Comparison of ENCODE assay signal across 1 cellular context in the genomic region with DNA sequence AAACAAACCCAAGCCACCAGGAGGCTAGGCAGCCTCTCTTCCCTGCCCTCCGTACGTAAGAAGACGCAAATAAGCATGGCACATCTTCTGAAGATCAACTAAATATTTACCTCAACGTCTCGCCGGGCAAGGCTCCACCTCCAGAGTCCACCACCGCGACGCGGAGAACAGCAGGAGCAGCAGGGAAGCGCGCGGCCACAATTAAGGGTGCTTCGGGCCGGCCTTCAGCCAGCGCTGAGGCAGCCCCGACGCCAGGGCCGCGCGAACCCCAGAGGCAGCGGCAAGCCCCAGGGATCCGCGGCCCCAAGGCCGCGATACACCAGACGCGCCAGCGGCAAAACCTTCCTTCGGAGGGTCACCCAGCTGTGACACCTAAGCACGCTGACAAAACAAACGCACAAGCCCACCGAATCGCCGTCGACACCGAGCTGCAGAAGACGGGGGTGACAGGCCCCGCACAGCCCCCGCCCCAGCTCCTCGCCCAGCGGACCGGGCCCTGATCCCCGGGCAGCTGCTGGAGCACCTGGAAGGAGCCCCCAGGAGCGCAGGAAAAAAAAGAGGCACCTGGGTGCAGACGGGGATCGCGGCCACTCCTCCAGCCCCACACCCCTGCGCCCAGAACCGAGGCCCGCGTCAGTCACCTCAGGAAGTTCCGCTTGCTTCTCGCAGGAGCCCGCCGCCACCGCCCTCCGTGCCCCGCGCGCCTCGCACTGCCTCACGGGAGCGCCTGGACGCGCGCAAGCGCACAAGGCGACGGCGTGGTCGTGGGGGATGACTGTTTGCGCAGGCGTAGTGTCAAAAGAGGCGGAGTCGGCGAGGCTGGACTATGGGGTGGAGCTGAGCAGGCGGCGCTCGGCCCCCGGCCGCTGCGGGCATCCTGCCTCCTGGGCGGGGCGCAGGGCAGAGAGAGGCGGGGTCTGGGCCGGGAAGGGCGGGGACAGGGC.
TF ChIP-seq lines count a peak whose summit lies in the region.

Gene HAUS3, minus strand, starts transcription at position 712 of the 944 bp plus-strand sequence. CDS start 1,175 bp downstream, outside the sequence.
Gene POLN, minus strand, starts transcription at position 712 of the 944 bp plus-strand sequence. CDS start 12,890 bp downstream, outside the sequence.

TF ChIP-seq in K562, 482 proteins besides CTCF, POLR2A, EP300 and RAD21 (continued from another document and continues in another):
- TF ChIP-seq, protein P1, sequence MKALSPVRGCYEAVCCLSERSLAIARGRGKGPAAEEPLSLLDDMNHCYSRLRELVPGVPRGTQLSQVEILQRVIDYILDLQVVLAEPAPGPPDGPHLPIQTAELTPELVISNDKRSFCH (CRISPR knock-in tag; IDR thresholded peaks at IDR 0.05): no peak
- TF ChIP-seq, protein P1 (tag; IDR thresholded peaks at IDR 0.05): 0 out of 2 replicates have a peak, but pooled peaks have one; percentile 52
- TF ChIP-seq ZBTB7A (IDR thresholded peaks at IDR 0.05; ENCODE audit: borderline replicate concordance, control insufficient read depth, low read depth, low read length) (peak; percentile 61; the same call in 1 of the 2 replicates), SRF (CRISPR knock-in tag; IDR thresholded peaks at IDR 0.05) (peak in 1 of 2 experiments; percentile 64; a peak in 1 of 4 replicates), THAP7 (CRISPR knock-in tag; IDR thresholded peaks at IDR 0.05) (no peak), POLR2G (IDR thresholded peaks at IDR 0.05; ENCODE audit: low read depth, low read length) (peak; percentile 93), MAX (CRISPR knock-in tag; IDR thresholded peaks at IDR 0.05) (peak; percentile 74), UBTF (IDR thresholded peaks at IDR 0.05; ENCODE audit: borderline replicate concordance in 1 of 2, low read depth in 2 of 2, low read length in 2 of 2) (peak in 1 of 2 experiments; percentile 94; a peak in 3 of 4 replicates), ZFX (CRISPR knock-in tag; IDR thresholded peaks at IDR 0.05) (peak; percentile 95), ARID4B (CRISPR knock-in tag; IDR thresholded peaks at IDR 0.05) (peak; percentile 72), CXXC5 (CRISPR knock-in tag; IDR thresholded peaks at IDR 0.05) (peak; percentile 76), TFAP4 (CRISPR knock-in tag; IDR thresholded peaks at IDR 0.05; ENCODE audit: borderline replicate concordance) (peak; percentile 76), NKRF (IDR thresholded peaks at IDR 0.05; ENCODE audit: borderline replicate concordance) (peak; percentile 85), ZBTB2 (IDR thresholded peaks at IDR 0.05) (peak; percentile 91)
- TF ChIP-seq, protein P2, sequence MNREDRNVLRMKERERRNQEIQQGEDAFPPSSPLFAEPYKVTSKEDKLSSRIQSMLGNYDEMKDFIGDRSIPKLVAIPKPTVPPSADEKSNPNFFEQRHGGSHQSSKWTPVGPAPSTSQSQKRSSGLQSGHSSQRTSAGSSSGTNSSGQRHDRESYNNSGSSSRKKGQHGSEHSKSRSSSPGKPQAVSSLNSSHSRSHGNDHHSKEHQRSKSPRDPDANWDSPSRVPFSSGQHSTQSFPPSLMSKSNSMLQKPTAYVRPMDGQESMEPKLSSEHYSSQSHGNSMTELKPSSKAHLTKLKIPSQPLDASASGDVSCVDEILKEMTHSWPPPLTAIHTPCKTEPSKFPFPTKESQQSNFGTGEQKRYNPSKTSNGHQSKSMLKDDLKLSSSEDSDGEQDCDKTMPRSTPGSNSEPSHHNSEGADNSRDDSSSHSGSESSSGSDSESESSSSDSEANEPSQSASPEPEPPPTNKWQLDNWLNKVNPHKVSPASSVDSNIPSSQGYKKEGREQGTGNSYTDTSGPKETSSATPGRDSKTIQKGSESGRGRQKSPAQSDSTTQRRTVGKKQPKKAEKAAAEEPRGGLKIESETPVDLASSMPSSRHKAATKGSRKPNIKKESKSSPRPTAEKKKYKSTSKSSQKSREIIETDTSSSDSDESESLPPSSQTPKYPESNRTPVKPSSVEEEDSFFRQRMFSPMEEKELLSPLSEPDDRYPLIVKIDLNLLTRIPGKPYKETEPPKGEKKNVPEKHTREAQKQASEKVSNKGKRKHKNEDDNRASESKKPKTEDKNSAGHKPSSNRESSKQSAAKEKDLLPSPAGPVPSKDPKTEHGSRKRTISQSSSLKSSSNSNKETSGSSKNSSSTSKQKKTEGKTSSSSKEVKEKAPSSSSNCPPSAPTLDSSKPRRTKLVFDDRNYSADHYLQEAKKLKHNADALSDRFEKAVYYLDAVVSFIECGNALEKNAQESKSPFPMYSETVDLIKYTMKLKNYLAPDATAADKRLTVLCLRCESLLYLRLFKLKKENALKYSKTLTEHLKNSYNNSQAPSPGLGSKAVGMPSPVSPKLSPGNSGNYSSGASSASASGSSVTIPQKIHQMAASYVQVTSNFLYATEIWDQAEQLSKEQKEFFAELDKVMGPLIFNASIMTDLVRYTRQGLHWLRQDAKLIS (CRISPR knock-in tag; IDR thresholded peaks at IDR 0.05): peak; percentile 91
- TF ChIP-seq, protein P3, sequence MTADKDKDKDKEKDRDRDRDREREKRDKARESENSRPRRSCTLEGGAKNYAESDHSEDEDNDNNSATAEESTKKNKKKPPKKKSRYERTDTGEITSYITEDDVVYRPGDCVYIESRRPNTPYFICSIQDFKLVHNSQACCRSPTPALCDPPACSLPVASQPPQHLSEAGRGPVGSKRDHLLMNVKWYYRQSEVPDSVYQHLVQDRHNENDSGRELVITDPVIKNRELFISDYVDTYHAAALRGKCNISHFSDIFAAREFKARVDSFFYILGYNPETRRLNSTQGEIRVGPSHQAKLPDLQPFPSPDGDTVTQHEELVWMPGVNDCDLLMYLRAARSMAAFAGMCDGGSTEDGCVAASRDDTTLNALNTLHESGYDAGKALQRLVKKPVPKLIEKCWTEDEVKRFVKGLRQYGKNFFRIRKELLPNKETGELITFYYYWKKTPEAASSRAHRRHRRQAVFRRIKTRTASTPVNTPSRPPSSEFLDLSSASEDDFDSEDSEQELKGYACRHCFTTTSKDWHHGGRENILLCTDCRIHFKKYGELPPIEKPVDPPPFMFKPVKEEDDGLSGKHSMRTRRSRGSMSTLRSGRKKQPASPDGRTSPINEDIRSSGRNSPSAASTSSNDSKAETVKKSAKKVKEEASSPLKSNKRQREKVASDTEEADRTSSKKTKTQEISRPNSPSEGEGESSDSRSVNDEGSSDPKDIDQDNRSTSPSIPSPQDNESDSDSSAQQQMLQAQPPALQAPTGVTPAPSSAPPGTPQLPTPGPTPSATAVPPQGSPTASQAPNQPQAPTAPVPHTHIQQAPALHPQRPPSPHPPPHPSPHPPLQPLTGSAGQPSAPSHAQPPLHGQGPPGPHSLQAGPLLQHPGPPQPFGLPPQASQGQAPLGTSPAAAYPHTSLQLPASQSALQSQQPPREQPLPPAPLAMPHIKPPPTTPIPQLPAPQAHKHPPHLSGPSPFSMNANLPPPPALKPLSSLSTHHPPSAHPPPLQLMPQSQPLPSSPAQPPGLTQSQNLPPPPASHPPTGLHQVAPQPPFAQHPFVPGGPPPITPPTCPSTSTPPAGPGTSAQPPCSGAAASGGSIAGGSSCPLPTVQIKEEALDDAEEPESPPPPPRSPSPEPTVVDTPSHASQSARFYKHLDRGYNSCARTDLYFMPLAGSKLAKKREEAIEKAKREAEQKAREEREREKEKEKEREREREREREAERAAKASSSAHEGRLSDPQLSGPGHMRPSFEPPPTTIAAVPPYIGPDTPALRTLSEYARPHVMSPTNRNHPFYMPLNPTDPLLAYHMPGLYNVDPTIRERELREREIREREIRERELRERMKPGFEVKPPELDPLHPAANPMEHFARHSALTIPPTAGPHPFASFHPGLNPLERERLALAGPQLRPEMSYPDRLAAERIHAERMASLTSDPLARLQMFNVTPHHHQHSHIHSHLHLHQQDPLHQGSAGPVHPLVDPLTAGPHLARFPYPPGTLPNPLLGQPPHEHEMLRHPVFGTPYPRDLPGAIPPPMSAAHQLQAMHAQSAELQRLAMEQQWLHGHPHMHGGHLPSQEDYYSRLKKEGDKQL (CRISPR knock-in tag; IDR thresholded peaks at IDR 0.05; ENCODE audit: borderline replicate concordance): 0 out of 2 replicates have a peak, but pooled peaks have one; percentile 70
